In the genomic region with DNA sequence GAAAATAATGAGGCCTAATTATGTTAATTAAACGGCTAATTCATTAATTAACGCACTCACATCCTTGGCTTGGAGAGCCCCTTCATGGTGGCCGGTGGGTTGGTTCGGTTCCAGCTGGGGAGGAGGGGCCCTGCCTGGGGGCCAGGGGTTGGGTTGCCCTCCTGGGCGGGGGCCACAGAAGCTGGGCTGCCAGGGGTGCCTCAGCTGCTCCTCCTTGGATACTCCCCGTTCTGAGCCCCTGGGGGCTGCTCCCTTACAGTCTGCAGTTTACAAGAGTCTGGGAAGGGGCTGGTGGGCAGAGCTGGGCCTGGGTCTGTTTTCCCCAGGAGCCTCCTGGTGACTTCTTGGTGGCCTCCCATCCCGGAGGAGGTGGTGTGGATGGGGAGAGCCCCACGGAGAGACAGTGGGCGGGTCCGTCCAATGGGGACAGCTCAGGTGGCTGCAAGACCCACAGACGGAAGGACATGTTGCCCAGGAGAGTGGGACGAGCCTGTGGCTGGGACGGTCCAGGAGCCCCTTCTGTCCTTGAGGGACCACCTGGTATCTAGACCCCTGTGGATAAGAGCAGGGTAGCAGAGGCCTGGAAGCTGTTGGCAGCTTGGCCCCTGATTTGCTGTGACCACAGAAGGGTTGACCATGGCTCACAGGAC, we compare ENCODE assay signal across 16 cellular contexts.
DNase-seq lines count a peak whose midpoint lies in the region; ATAC-seq and TF ChIP-seq lines count a peak whose summit lies in the region.
"Had no signal": no experiment of that assay in that cellular context is flagged by ENCODE, and none has a peak within 500 bp of the region (broad histone marks: within the 10 kb centered on the region; RNA-seq: fewer than 3 reads in every experiment).

No MANE protein-coding gene starts in this region.

- intact Hi-C loops in left ventricle myocardium superior (cut with micrococcal nuclease): no loop called here

- H3K27ac Mint-ChIP-seq in chondrocyte (ENCODE audit: unreplicated experiment): no peak overlapping the region

- H3K36me3 ChIP-seq in right atrium auricular region (no peaks in the 10 kb centered on the region), neuronal stem cell (replicated peaks in 1 of 2; ENCODE audit: control insufficient read depth in 2 of 2, insufficient read depth in 2 of 2, low read length in 2 of 2) (no peaks in the 10 kb centered on the region)

- no peaks in the 10 kb centered on the region for H3K4me1 Mint-ChIP-seq in chondrocyte (ENCODE audit: low read depth)

- ATAC-seq in left ventricle myocardium superior: no peak
- ATAC-seq: GM12878 had no signal

- WGBS in neuronal stem cell (ENCODE audit: extremely low coverage in 2 of 2, insufficient read length in 2 of 2, insufficient replicate concordance in 1 of 2), 2 donors: no CpG with 5 or more reads among the region's 13 CpGs

- no peak overlapping the region for H2AFZ ChIP-seq in neuronal stem cell (ENCODE audit: low read length)
- H2AFZ ChIP-seq: GM23248 had no signal

- no peak overlapping the region for H2BK120ac ChIP-seq in neuronal stem cell (ENCODE audit: low read depth, low read length)

- no peak overlapping the region for H3K4me3 Mint-ChIP-seq in chondrocyte (ENCODE audit: unreplicated experiment)
- H3K4me3 Mint-ChIP-seq: CD4-positive, alpha-beta memory T cell had no signal

- H3K4me1 ChIP-seq in right atrium auricular region (no peaks in the 10 kb centered on the region), neuronal stem cell (ENCODE audit: control insufficient read depth in 2 of 2, insufficient read depth in 1 of 2, low read depth in 1 of 2, low read length in 2 of 2) (peaks cover 0 to 3% of the 10 kb centered on the region in 2 donors)

- no peak overlapping the region for H3K18ac ChIP-seq in neuronal stem cell (ENCODE audit: low read length)

- no peak overlapping the region for H4K91ac ChIP-seq in neuronal stem cell (ENCODE audit: low read depth, low read length, poor library complexity)

- H2BK5ac ChIP-seq in neuronal stem cell (ENCODE audit: low read length): no peak overlapping the region

- TF ChIP-seq CTCF in right atrium auricular region (IDR thresholded peaks at IDR 0.05) (no peak), chondrocyte (IDR thresholded peaks at IDR 0.05) (no peak)

- no peak overlapping the region for H3K4ac ChIP-seq in neuronal stem cell (ENCODE audit: low read length)

- H3K14ac ChIP-seq in neuronal stem cell (ENCODE audit: low read length): no peak overlapping the region

- H3K23ac ChIP-seq in neuronal stem cell (ENCODE audit: low read depth, low read length, poor library complexity): no peak overlapping the region

- H3K79me1 ChIP-seq in neuronal stem cell (ENCODE audit: low read depth, low read length): no peaks in the 10 kb centered on the region

- no peak overlapping the region for H3K4me2 ChIP-seq in neuronal stem cell (ENCODE audit: insufficient read depth, low read length, poor library complexity, severe bottlenecking)

- no peak overlapping the region for H2BK12ac ChIP-seq in neuronal stem cell (ENCODE audit: low read length)

- H4K8ac ChIP-seq in neuronal stem cell (ENCODE audit: low read depth, low read length): no peak overlapping the region

- no peaks in the 10 kb centered on the region for H3K9me3 Mint-ChIP-seq in chondrocyte (ENCODE audit: low read depth)

- H3K27me3 Mint-ChIP-seq in chondrocyte (ENCODE audit: low read depth): peaks cover 32% of the 10 kb centered on the region

- H2AK5ac ChIP-seq in neuronal stem cell (ENCODE audit: low read depth, low read length): no peak overlapping the region

- no peaks in the 10 kb centered on the region for H3K36me3 Mint-ChIP-seq in chondrocyte (ENCODE audit: low read depth)
- H3K36me3 Mint-ChIP-seq: CD4-positive, alpha-beta memory T cell had no signal

- H3K4me3 ChIP-seq in right atrium auricular region (no peak overlapping the region), neuronal stem cell (ENCODE audit: low read length in 2 of 2) (no peak overlapping the region)
- H3K4me3 ChIP-seq: GM12878, GM23248 had no signal

- peak overlapping the region; percentile 11 for H2BK15ac ChIP-seq in neuronal stem cell (ENCODE audit: low read length)

- H3K9me3 ChIP-seq in right atrium auricular region (no peaks in the 10 kb centered on the region), neuronal stem cell (replicated peaks in 1 of 2; ENCODE audit: control insufficient read depth in 2 of 2, insufficient read depth in 1 of 2, low read depth in 1 of 2, low read length in 2 of 2) (peaks cover 0 to 6% of the 10 kb centered on the region in 2 donors)

- H3K27ac ChIP-seq in right atrium auricular region (no peak overlapping the region), neuronal stem cell (replicated peaks; ENCODE audit: low read length) (no peak overlapping the region)
- H3K27ac ChIP-seq: GM23248 had no signal

- DNase-seq in left ventricle myocardium superior: peak; percentile 19
- no peak for DNase-seq in right atrium auricular region (ENCODE audit: low spot score)
- DNase-seq in chondrocyte (ENCODE audit: low spot score): peak; percentile 76
- no peak for DNase-seq in neuronal stem cell (ENCODE audit: low spot score)
- no peak for DNase-seq in NCI-H187 treated with DMSO at 0.1 percent for 48 hours (lab: John Stamatoyannopoulos, UW)
- DNase-seq in UCSD-AML1 (lab: John Stamatoyannopoulos, UW; ENCODE audit: unreplicated experiment): no peak
- DNase-seq: C1 segment of cervical spinal cord; Calu3; CD4-positive, alpha-beta memory T cell; COR-L47; DMS153; DND-41; GM23248; H7; HCEC 1CT had no signal

- H3K27me3 ChIP-seq in right atrium auricular region (no peaks in the 10 kb centered on the region), neuronal stem cell (ENCODE audit: control insufficient read depth in 3 of 3, insufficient read depth in 3 of 3, low read depth in 1 of 3, low read length in 3 of 3) (peaks cover 0 to 2% (median 0%) of the 10 kb centered on the region in 3 experiments)

- H3K9ac ChIP-seq in neuronal stem cell (ENCODE audit: low read depth, low read length, poor library complexity): no peak overlapping the region
- H3K9ac ChIP-seq: GM23248 had no signal

Comparison
In these comparisons a context has a peak if more than half of its experiments do, and no peak if none do; other contexts are left out.
1. DNase-seq: peak in left ventricle myocardium superior (single experiment) and chondrocyte (single experiment); none in right atrium auricular region (single experiment), neuronal stem cell (single experiment), NCI-H187 treated with DMSO at 0.1 percent for 48 hours (single experiment) and UCSD-AML1 (single experiment).